In genomic region chr10:132808568-132809236, GRCh38 we compare ENCODE assay signal across 24 cellular contexts. TPM values are rescaled to one million over a fixed set of nuclear protein-coding genes. Genes with fewer than 3 reads are reported as not detected.
"Had no signal": no experiment of that assay in that cellular context is flagged by ENCODE, and none has a peak within 500 bp of the region (broad histone marks: within the 10 kb centered on the region; RNA-seq: fewer than 3 reads in every experiment).

No MANE protein-coding gene starts in this region.

- DNase-seq: activated CD4-positive, alpha-beta T cell treated with anti-CD3 and anti-CD28 coated beads for 48 hours; activated CD4-positive, CD25-positive, alpha-beta regulatory T cell; activated CD8-positive, alpha-beta T cell treated with anti-CD3 and anti-CD28 coated beads, Interleukin-2, amount 10 ng/mL, durations not matched to agents 7 days and 5 days; activated naive CD4-positive, alpha-beta T cell treated with Interleukin-2 at 50 U/mL for 16 hours; activated naive CD8-positive, alpha-beta T cell treated with anti-CD3 and anti-CD28 coated beads, Interleukin-2, amount 10 ng/mL, durations not matched to agents 7 days and 5 days; activated T-cell treated with anti-CD3 and anti-CD28 coated beads, Interleukin-2, amount 50 U/mL, for 24 hours; islet precursor cell; stimulated activated naive CD4-positive, alpha-beta T cell; substantia nigra; T1000; uterus had no signal

- H3K27me3 Mint-ChIP-seq: activated naive CD8-positive, alpha-beta T cell treated with anti-CD3 and anti-CD28 coated beads, Interleukin-2, amount 10 ng/mL, durations not matched to agents 7 days and 5 days; activated T-cell treated with anti-CD3 and anti-CD28 coated beads, Interleukin-2, amount 50 U/mL, for 24 hours; central memory CD8-positive, alpha-beta T cell had no signal

- H3K9me3 ChIP-seq: gastroesophageal sphincter, prostate gland, tibial nerve, uterus had no signal

- H3K4me3 Mint-ChIP-seq: activated CD8-positive, alpha-beta T cell treated with anti-CD3 and anti-CD28 coated beads, Interleukin-2, amount 10 ng/mL, durations not matched to agents 7 days and 5 days; activated naive CD8-positive, alpha-beta T cell treated with anti-CD3 and anti-CD28 coated beads, Interleukin-2, amount 10 ng/mL, durations not matched to agents 7 days and 5 days; activated T-cell treated with anti-CD3 and anti-CD28 coated beads, Interleukin-2, amount 50 U/mL, for 24 hours; brain; central memory CD8-positive, alpha-beta T cell; neural crest cell had no signal

- H3K36me3 ChIP-seq: gastroesophageal sphincter, prostate gland, tibial nerve, uterus had no signal

- H3K27ac Mint-ChIP-seq: activated CD8-positive, alpha-beta T cell treated with anti-CD3 and anti-CD28 coated beads, Interleukin-2, amount 10 ng/mL, durations not matched to agents 7 days and 5 days; activated naive CD8-positive, alpha-beta T cell treated with anti-CD3 and anti-CD28 coated beads, Interleukin-2, amount 10 ng/mL, durations not matched to agents 7 days and 5 days; activated T-cell treated with anti-CD3 and anti-CD28 coated beads, Interleukin-2, amount 50 U/mL, for 24 hours; activated T-helper 2 cell treated with anti-CD3 and anti-CD28 coated beads, Interferon-gamma antibody, Interleukin-2, Interleukin-4, amounts not matched to agents 10 μg/mL and 5 μg/mL and 100 μg/mL, durations not matched to agents 14 hours and 24 hours and 36 hours; brain had no signal

- H3K4me3 ChIP-seq: coronary artery, gastroesophageal sphincter, prostate gland, tibial nerve, uterus had no signal

- FAIRE-seq: endometrium had no signal

- H3K9me3 Mint-ChIP-seq: activated naive CD8-positive, alpha-beta T cell treated with anti-CD3 and anti-CD28 coated beads, Interleukin-2, amount 10 ng/mL, durations not matched to agents 7 days and 5 days; activated T-cell treated with anti-CD3 and anti-CD28 coated beads, Interleukin-2, amount 50 U/mL, for 24 hours; activated T-helper 2 cell treated with anti-CD3 and anti-CD28 coated beads, Interferon-gamma antibody, Interleukin-2, Interleukin-4, amounts not matched to agents 10 μg/mL and 5 μg/mL and 100 μg/mL, durations not matched to agents 14 hours and 24 hours and 36 hours; brain; central memory CD8-positive, alpha-beta T cell; neural crest cell had no signal

- H3K27ac ChIP-seq: coronary artery, gastroesophageal sphincter, prostate gland, tibial nerve, uterus had no signal

- H3K4me1 Mint-ChIP-seq: activated naive CD8-positive, alpha-beta T cell treated with anti-CD3 and anti-CD28 coated beads, Interleukin-2, amount 10 ng/mL, durations not matched to agents 7 days and 5 days; central memory CD8-positive, alpha-beta T cell; neural crest cell had no signal

- H3K27me3 ChIP-seq: uterus had no signal

- H3K36me3 Mint-ChIP-seq: activated naive CD8-positive, alpha-beta T cell treated with anti-CD3 and anti-CD28 coated beads, Interleukin-2, amount 10 ng/mL, durations not matched to agents 7 days and 5 days; brain had no signal

- H3K4me1 ChIP-seq: gastroesophageal sphincter, prostate gland, tibial nerve, uterus had no signal

RNA-seq across cellular contexts. Expression of gene NKX6-2, which starts 22.8 kb away (rescaled TPM):
- total RNA-seq: activated CD8-positive, alpha-beta T cell treated with anti-CD3 and anti-CD28 coated beads, Interleukin-2, amount 10 ng/mL, durations not matched to agents 7 days and 5 days; activated naive CD8-positive, alpha-beta T cell treated with anti-CD3 and anti-CD28 coated beads, Interleukin-2, amount 10 ng/mL, durations not matched to agents 7 days and 5 days; activated T-helper 2 cell treated with anti-CD3 and anti-CD28 coated beads, Interferon-gamma antibody, Interleukin-2, Interleukin-4, amounts not matched to agents 10 μg/mL and 5 μg/mL and 100 μg/mL, durations not matched to agents 14 hours and 24 hours and 36 hours; gastroesophageal sphincter; left lobe of liver; myocyte; neural crest cell; osteoblast; T-helper 1 cell treated with Interleukin-12 subunit alpha and Interleukin-12 subunit beta and Interleukin-4 antibody, amounts not matched to agents 30 ng/mL and 1 ng/mL, for 36 hours had no signal
